In genomic region chr14:89394920-89395319, GRCh38 we compare ENCODE assay signal across 17 cellular contexts. TPM values are rescaled to one million over a fixed set of nuclear protein-coding genes. Genes with fewer than 3 reads are reported as not detected.
DNase-seq lines count a peak whose midpoint lies in the region; ATAC-seq and TF ChIP-seq lines count a peak whose summit lies in the region.
"Had no signal": no experiment of that assay in that cellular context is flagged by ENCODE, and none has a peak within 500 bp of the region (broad histone marks: within the 10 kb centered on the region; RNA-seq: fewer than 3 reads in every experiment).

No MANE protein-coding gene starts in this region.

- H3K4me1 ChIP-seq in sigmoid colon (peaks cover 2 to 53% (median 29%) of the 10 kb centered on the region in 4 donors), breast epithelium (no peaks in the 10 kb centered on the region)

- H3K4me3 Mint-ChIP-seq in WTC11, result no peak overlapping the region
- no peak overlapping the region for H3K4me3 Mint-ChIP-seq in glutamatergic neuron (ENCODE audit: unreplicated experiment)

- no peak for TF ChIP-seq EP300 in sigmoid colon (IDR thresholded peaks at IDR 0.05)

- H3K27me3 ChIP-seq in sigmoid colon (no peaks in the 10 kb centered on the region), breast epithelium (no peaks in the 10 kb centered on the region)
- H3K27me3 ChIP-seq: MG63 had no signal

- POLR2A ChIA-PET in WTC11 (lab: Charles Lee), result no interaction called here

- intact Hi-C loops in sigmoid colon (cut with DNase I), result no loop called here
- intact Hi-C loops in breast epithelium (cut with DNase I; ENCODE audit: low total_unique reads), result no loop called here
- intact Hi-C loops in posterior vena cava (cut with DNase I), result loop anchor here in 1 of 2 donors (2.0 kb wide), 1 partner anchor 18 kb away; no protein-coding TSS in a partner anchor

- WGBS in sigmoid colon, 2 donors, result 77 to 78% methylated on average over 5 of the region's 5 CpGs

- H3K9me3 ChIP-seq in sigmoid colon, result no peaks in the 10 kb centered on the region
- no peaks in the 10 kb centered on the region for H3K9me3 ChIP-seq in breast epithelium
- H3K9me3 ChIP-seq: MG63 had no signal

- H3K4me1 Mint-ChIP-seq in WTC11 (peaks cover 78% of the 10 kb centered on the region), glutamatergic neuron (ENCODE audit: low read depth, unreplicated experiment) (peaks cover 49% of the 10 kb centered on the region)

- no peak for ATAC-seq in WTC11
- ATAC-seq in HG03460 (IDR thresholded peaks at IDR 0.05; ENCODE audit: unreplicated experiment), result no peak

- TF ChIP-seq CTCF in WTC11 (IDR thresholded peaks at IDR 0.05), result no peak
- no peak for TF ChIP-seq CTCF in glutamatergic neuron (IDR thresholded peaks at IDR 0.05; ENCODE audit: partially characterized antibody, unreplicated experiment)
- no peak for TF ChIP-seq CTCF in sigmoid colon (IDR thresholded peaks at IDR 0.05)
- no peak for TF ChIP-seq CTCF in breast epithelium (IDR thresholded peaks at IDR 0.05)

- no peaks in the 10 kb centered on the region for H3K36me3 ChIP-seq in sigmoid colon
- H3K36me3 ChIP-seq in breast epithelium, result no peaks in the 10 kb centered on the region
- H3K36me3 ChIP-seq: MG63 had no signal

- H3K36me3 Mint-ChIP-seq in WTC11 (peaks cover 10% of the 10 kb centered on the region), glutamatergic neuron (ENCODE audit: unreplicated experiment) (no peaks in the 10 kb centered on the region)

- H3K27ac Mint-ChIP-seq in WTC11 (peak overlapping the region; percentile 51; the same call in 1 of the 2 replicates), glutamatergic neuron (ENCODE audit: unreplicated experiment) (peak overlapping the region; percentile 50)

- H3K27ac ChIP-seq in sigmoid colon (peak overlapping the region in 1 of 4 donors; percentile 15), breast epithelium (no peak overlapping the region)
- H3K27ac ChIP-seq: C4-2B, GM23248 had no signal

- no peak overlapping the region for H3K4me3 ChIP-seq in sigmoid colon
- H3K4me3 ChIP-seq in breast epithelium, result no peak overlapping the region
- H3K4me3 ChIP-seq: GM23248, MG63 had no signal

- CTCF ChIA-PET in WTC11 (lab: Charles Lee), result no interaction called here

- no peaks in the 10 kb centered on the region for H3K9me3 Mint-ChIP-seq in WTC11
- H3K9me3 Mint-ChIP-seq in glutamatergic neuron (ENCODE audit: unreplicated experiment), result peaks cover 7% of the 10 kb centered on the region

- TF ChIP-seq POLR2A in sigmoid colon (IDR thresholded peaks at IDR 0.05) (no peak), breast epithelium (IDR thresholded peaks at IDR 0.05) (no peak)

- peak; percentile 32 for DNase-seq in CD1c-positive myeloid dendritic cell (ENCODE audit: extremely low spot score)
- no peak for DNase-seq in WTC11 (ENCODE audit: low spot score)
- DNase-seq in glutamatergic neuron, result no peak
- peak; percentile 6 for DNase-seq in sigmoid colon
- DNase-seq in NCI-H2107 treated with DMSO at 0.1 percent for 48 hours (lab: John Stamatoyannopoulos, UW; ENCODE audit: unreplicated experiment), result no peak
- DNase-seq in breast epithelium (ENCODE audit: low spot score in 2 of 2), result no peak
- no peak for DNase-seq in posterior vena cava (ENCODE audit: low spot score)
- DNase-seq: Calu3, GDM1, GM23248, MG63, NCI-H1105, NCI-H187, NCI-H446 treated with DMSO at 0.1 percent for 48 hours, NCI-H774 had no signal

- H3K27me3 Mint-ChIP-seq in WTC11 (ENCODE audit: low read depth) (no peaks in the 10 kb centered on the region), glutamatergic neuron (ENCODE audit: unreplicated experiment) (peaks cover 3% of the 10 kb centered on the region)

TF ChIP-seq in WTC11, 78 proteins besides CTCF, POLR2A, EP300 and RAD21:
- TF ChIP-seq E2F4 (CRISPR knock-in tag; IDR thresholded peaks at IDR 0.05; ENCODE audit: borderline replicate concordance, low read depth) (no peak), FOXJ3 (CRISPR knock-in tag; IDR thresholded peaks at IDR 0.05; ENCODE audit: borderline replicate concordance) (no peak), TCF7 (CRISPR knock-in tag; IDR thresholded peaks at IDR 0.05; ENCODE audit: low read depth) (no peak), ZNF671 (CRISPR knock-in tag; IDR thresholded peaks at IDR 0.05) (no peak), ELF4 (CRISPR knock-in tag; IDR thresholded peaks at IDR 0.05; ENCODE audit: low read depth) (no peak), SMAD4 (CRISPR knock-in tag; IDR thresholded peaks at IDR 0.05) (no peak), FOXP4 (CRISPR knock-in tag; IDR thresholded peaks at IDR 0.05) (no peak), NFYB (CRISPR knock-in tag; conservative IDR thresholded peaks at IDR 0.05; ENCODE audit: low read depth) (no peak)
- TF ChIP-seq, protein P1, sequence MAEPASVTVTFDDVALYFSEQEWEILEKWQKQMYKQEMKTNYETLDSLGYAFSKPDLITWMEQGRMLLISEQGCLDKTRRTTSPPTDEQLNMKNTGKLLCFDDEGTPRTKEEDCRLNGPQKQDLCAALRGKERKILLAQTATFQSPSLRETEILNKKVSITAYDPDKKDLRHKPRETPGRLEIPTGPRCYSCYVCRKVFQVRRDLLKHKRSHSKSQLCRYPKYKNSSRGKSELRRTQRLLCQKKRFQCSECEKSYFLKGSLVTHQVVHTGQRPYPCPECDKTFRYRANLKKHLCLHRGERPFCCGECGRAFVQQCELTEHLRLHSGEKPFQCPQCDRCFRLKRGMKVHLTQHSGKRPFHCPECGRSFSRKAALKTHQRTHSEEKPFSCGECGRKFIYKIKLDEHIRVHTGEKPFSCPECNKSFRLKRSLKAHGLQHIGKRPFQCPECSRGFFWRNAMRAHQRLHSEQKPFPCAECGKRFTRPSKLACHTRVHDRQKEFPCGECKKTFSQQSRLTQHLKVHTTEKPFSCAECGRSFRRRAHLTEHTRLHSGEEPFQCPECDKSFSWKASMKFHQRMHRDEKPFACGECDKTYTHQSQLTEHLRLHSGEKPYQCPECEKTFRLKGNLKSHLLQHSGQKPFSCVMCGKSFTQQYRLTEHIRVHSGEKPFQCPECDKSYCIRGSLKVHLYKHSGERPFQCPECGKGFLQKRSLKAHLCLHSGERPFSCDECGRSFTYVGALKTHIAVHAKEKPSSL (CRISPR knock-in tag; conservative IDR thresholded peaks at IDR 0.05), result no peak

RNA-seq across cellular contexts. Expression of gene FOXN3, which starts 22.1 kb away (rescaled TPM):
- total RNA-seq in WTC11 (2021) (143 to 170 TPM (median 147 TPM) in 3 replicates), glutamatergic neuron (ENCODE audit: unreplicated experiment) (139 TPM), sigmoid colon (100 to 1,000 TPM; 104 to 146 (median 113) TPM), breast epithelium (100 to 1,000 TPM in 1 of 3 donors, 10 to 100 TPM in 2; 70.7 to 180 (median 80.3) TPM), posterior vena cava (100 to 1,000 TPM; 138 to 142 TPM)
- polyA plus RNA-seq in sigmoid colon, result 10 to 100 TPM; 24.6 to 33.6 (median 25.7) TPM

Comparison
In these comparisons a context has a peak if more than half of its experiments do, and no peak if none do; other contexts are left out.
1. DNase-seq: peak in CD1c-positive myeloid dendritic cell (single experiment) and sigmoid colon (single experiment); none in WTC11 (single experiment), glutamatergic neuron (single experiment), NCI-H2107 treated with DMSO at 0.1 percent for 48 hours (single experiment), breast epithelium (0 of 2) and posterior vena cava (single experiment).